In the genomic region with DNA sequence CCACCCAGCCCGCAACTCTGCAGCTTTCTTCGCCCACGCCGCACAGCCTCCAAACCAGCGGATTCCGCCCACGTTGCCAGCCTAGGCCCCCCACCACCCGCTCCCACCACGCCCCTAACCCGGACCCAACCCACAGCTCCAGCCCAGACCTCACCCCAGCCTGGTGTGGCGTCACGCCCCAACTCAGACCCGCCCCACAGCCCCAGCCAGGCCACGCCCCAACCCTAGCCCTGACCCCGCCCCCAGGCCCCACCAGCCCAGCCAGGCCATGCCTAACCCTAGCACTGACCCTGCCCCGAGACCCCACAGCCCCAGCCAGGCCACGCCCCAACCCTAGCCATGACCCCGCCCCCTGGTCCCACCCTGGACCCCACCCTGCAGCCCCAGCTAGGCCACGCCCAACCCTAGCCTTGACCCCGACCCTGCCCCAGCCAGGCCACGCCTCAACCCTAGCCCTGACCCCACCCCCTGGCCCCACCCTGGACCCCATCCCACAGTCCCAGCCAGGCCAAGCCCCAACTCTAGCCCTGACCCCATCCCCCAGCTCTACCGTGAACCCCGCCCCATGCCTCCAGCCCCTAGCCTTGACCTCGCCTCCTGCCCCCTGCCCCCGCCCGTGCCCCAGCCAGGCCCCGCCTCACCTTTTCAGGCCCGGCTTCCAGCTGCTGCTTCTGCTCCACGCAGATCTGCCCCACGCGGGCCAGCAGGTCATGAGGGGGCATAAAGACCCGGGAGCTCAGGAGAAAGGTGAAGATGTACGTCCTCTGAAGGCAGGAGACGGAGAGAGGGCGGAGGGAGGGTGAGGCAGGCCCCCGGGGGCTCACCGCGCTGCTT, we compare ENCODE assay signal across 7 cellular contexts.
DNase-seq lines count a peak whose midpoint lies in the region; ATAC-seq, FAIRE-seq and TF ChIP-seq lines count a peak whose summit lies in the region.

No MANE protein-coding gene starts in this region.

- no peak for TF ChIP-seq RAD21 in K562 (CRISPR knock-in tag; conservative IDR thresholded peaks at IDR 0.05 in 1 of 2, IDR thresholded peaks at IDR 0.05 in 1 of 2)

- TF ChIP-seq CTCF in OCI-LY1 (IDR thresholded peaks at IDR 0.05; ENCODE audit: low read length) (no peak), K562 (IDR thresholded peaks at IDR 0.05 in 2 of 3, conservative IDR thresholded peaks at IDR 0.05 in 1 of 3; ENCODE audit: insufficient read depth in 2 of 3, low read depth in 1 of 3, low read length in 3 of 3) (no peak), kidney (IDR thresholded peaks at IDR 0.05; ENCODE audit: borderline replicate concordance, extremely low read depth, insufficient read depth) (no peak), PC-3 (conservative IDR thresholded peaks at IDR 0.05; ENCODE audit: low read depth, low read length) (no peak)

- H3K4me2 ChIP-seq in OCI-LY1 (ENCODE audit: low read length) (peak overlapping the region; percentile 81), K562 (ENCODE audit: insufficient read depth, low read length) (peak overlapping the region; percentile 91), PC-3 (ENCODE audit: low read length) (no peak overlapping the region)

- intact Hi-C loops in K562 (cut with micrococcal nuclease) (loop anchor here (5.0 kb wide), 1 partner anchor 66 kb away; the partner anchor contains the start of gene CSGALNACT2), kidney (cut with DNase I) (no loop called here), PC-3 (cut with micrococcal nuclease) (no loop called here)

- no peaks in the 10 kb centered on the region for H3K4me1 ChIP-seq in OCI-LY1 (ENCODE audit: insufficient read depth, low read length, severe bottlenecking)
- H3K4me1 ChIP-seq in K562 (replicated peaks in 1 of 2; ENCODE audit: control insufficient read depth in 2 of 2, insufficient read depth in 2 of 2, low read length in 2 of 2): peaks cover 10 to 63% of the 10 kb centered on the region in 2 experiments; a peak in 3 of 5 replicates
- H3K4me1 ChIP-seq in kidney (ENCODE audit: control insufficient read depth in 1 of 2, insufficient read depth in 1 of 2, low read depth in 1 of 2, low read length in 2 of 2): peaks cover 3 to 5% of the 10 kb centered on the region in 2 donors
- no peaks in the 10 kb centered on the region for H3K4me1 ChIP-seq in PC-3 (ENCODE audit: insufficient read depth, low read length)

- POLR2A ChIA-PET in K562 (lab: Yijun Ruan, JAX): interaction anchor here (0.5 to 2.0 kb wide), 14 partner anchors 9 to 1155 kb away, joined by 3 to 10 read pairs (median 4); no protein-coding TSS in a partner anchor
- POLR2A ChIA-PET in PC-3 (lab: Charles Lee; ENCODE audit: unreplicated experiment): no interaction called here

- H3K9me3 Mint-ChIP-seq in stimulated activated memory B cell treated with anti-CD40 and anti-IgM and Interleukin-4, amounts not matched to agents 10 μg/mL and 1 μg/mL and 100 μg/mL, for 72 hours: no peaks in the 10 kb centered on the region

- H3K27me3 Mint-ChIP-seq in stimulated activated memory B cell treated with anti-CD40 and anti-IgM and Interleukin-4, amounts not matched to agents 10 μg/mL and 1 μg/mL and 100 μg/mL, for 72 hours: no peaks in the 10 kb centered on the region

- peak overlapping the region; percentile 84 for H3K4me3 Mint-ChIP-seq in stimulated activated memory B cell treated with anti-CD40 and anti-IgM and Interleukin-4, amounts not matched to agents 10 μg/mL and 1 μg/mL and 100 μg/mL, for 72 hours

- no peak for TF ChIP-seq EP300 in K562 (IDR thresholded peaks at IDR 0.05; ENCODE audit: low read length)

- no peak overlapping the region for H3K27ac Mint-ChIP-seq in stimulated activated memory B cell treated with anti-CD40 and anti-IgM and Interleukin-4, amounts not matched to agents 10 μg/mL and 1 μg/mL and 100 μg/mL, for 72 hours

- H3K27ac ChIP-seq in OCI-LY1 (ENCODE audit: low read depth, low read length, poor library complexity, severe bottlenecking): no peak overlapping the region
- H3K27ac ChIP-seq in K562 (ENCODE audit: extremely low read depth, low read depth, low read length): peak overlapping the region; percentile 71
- H3K27ac ChIP-seq in kidney (ENCODE audit: low read depth in 2 of 2, low read length in 2 of 2): no peak overlapping the region
- no peak overlapping the region for H3K27ac ChIP-seq in PC-3 (ENCODE audit: low read length)

- DNase-seq in K562 (ENCODE audit: extremely low read depth in 1 of 4, low spot score in 3 of 4) (peak; percentile 95 to 97 (median 97)), kidney (peak; percentile 82), PC-3 (no peak)

- H3F3A ChIP-seq in OCI-LY1 (ENCODE audit: insufficient read depth, low read length) (no peaks in the 10 kb centered on the region), PC-3 (ENCODE audit: low read length, unreplicated experiment) (no peaks in the 10 kb centered on the region)

- no peaks in the 10 kb centered on the region for H3K36me3 Mint-ChIP-seq in stimulated activated memory B cell treated with anti-CD40 and anti-IgM and Interleukin-4, amounts not matched to agents 10 μg/mL and 1 μg/mL and 100 μg/mL, for 72 hours

- ATAC-seq in GM19351 (IDR thresholded peaks at IDR 0.05; ENCODE audit: unreplicated experiment) (peak; percentile 45), K562 (peak; percentile 84), PC-3 (no peak), HG03135 (IDR thresholded peaks at IDR 0.05; ENCODE audit: unreplicated experiment) (no peak)
- ATAC-seq in stimulated activated memory B cell treated with anti-CD40 and anti-IgM and Interleukin-4, amounts not matched to agents 10 μg/mL and 1 μg/mL and 100 μg/mL, for 72 hours: peak; percentile 67

- no peaks in the 10 kb centered on the region for H4K20me1 ChIP-seq in OCI-LY1 (ENCODE audit: insufficient read depth, low read length)
- peaks cover 9% of the 10 kb centered on the region; the same call in 1 of the 2 replicates for H4K20me1 ChIP-seq in K562 (replicated peaks; ENCODE audit: control insufficient read depth, insufficient read depth, low read length)
- no peaks in the 10 kb centered on the region for H4K20me1 ChIP-seq in PC-3 (ENCODE audit: low read length)

- BruUV-seq in K562 (replicated peaks; lab: Mats Ljungman, UMichigan): no TSS peak
- BruUV-seq in PC-3 (replicated peaks; lab: Mats Ljungman, UMichigan): no TSS peak

- TF ChIP-seq POLR2A in K562 (conservative IDR thresholded peaks at IDR 0.05): no peak

- peaks cover 9% of the 10 kb centered on the region for H3K4me1 Mint-ChIP-seq in stimulated activated memory B cell treated with anti-CD40 and anti-IgM and Interleukin-4, amounts not matched to agents 10 μg/mL and 1 μg/mL and 100 μg/mL, for 72 hours

- no peaks in the 10 kb centered on the region for H3K9me3 ChIP-seq in OCI-LY1 (ENCODE audit: low read length)
- H3K9me3 ChIP-seq in K562 (replicated peaks; ENCODE audit: control insufficient read depth, insufficient read depth, low read depth, low read length): no peaks in the 10 kb centered on the region
- H3K9me3 ChIP-seq in kidney (ENCODE audit: control insufficient read depth in 1 of 2, low read length in 2 of 2): no peaks in the 10 kb centered on the region
- no peaks in the 10 kb centered on the region for H3K9me3 ChIP-seq in PC-3 (ENCODE audit: low read length)

- CTCF ChIA-PET in K562 (lab: Yijun Ruan, JAX; ENCODE audit: low intra/inter-chr PET ratio) (no interaction called here), PC-3 (lab: Charles Lee) (no interaction called here)

- 4% methylated on average over 12 of the region's 38 CpGs for WGBS in K562 (ENCODE audit: insufficient coverage, low coverage, missing lambda C conversion rate)

- no peaks in the 10 kb centered on the region for H3K9me1 ChIP-seq in K562 (ENCODE audit: control insufficient read depth, insufficient read depth, low read length)

- H3K9me2 ChIP-seq in OCI-LY1 (ENCODE audit: low read depth, low read length) (no peaks in the 10 kb centered on the region), PC-3 (replicated peaks; ENCODE audit: low read length) (no peaks in the 10 kb centered on the region)

- H3K4me3 ChIP-seq in OCI-LY1 (ENCODE audit: low read depth, low read length, poor library complexity, severe bottlenecking) (peak overlapping the region; percentile 64), K562 (peak overlapping the region; percentile 87), kidney (ENCODE audit: low read length in 2 of 2) (no peak overlapping the region), PC-3 (ENCODE audit: low read length) (no peak overlapping the region)

- no peaks in the 10 kb centered on the region for H3K79me2 ChIP-seq in OCI-LY1 (ENCODE audit: insufficient read depth, low read length)
- H3K79me2 ChIP-seq in K562 (ENCODE audit: control insufficient read depth, insufficient read depth, low read length): peaks cover 7% of the 10 kb centered on the region; the same call in 2 of the 3 replicates
- H3K79me2 ChIP-seq in PC-3 (ENCODE audit: low read length): no peaks in the 10 kb centered on the region

- in situ Hi-C loops in K562 (cut with MboI): no loop called here

- no peak overlapping the region; the same call in 1 of the 2 replicates for H3K9ac ChIP-seq in OCI-LY1 (ENCODE audit: low read length)
- H3K9ac ChIP-seq in K562 (ENCODE audit: insufficient read depth in 1 of 2, low read depth in 2 of 2, low read length in 2 of 2): peak overlapping the region; percentile 69 to 94
- H3K9ac ChIP-seq in kidney (ENCODE audit: low read length in 2 of 2): no peak overlapping the region
- H3K9ac ChIP-seq in PC-3 (ENCODE audit: low read length): no peak overlapping the region

- H2AFZ ChIP-seq in OCI-LY1 (ENCODE audit: low read length) (no peak overlapping the region), K562 (ENCODE audit: low read depth, low read length) (peak overlapping the region; percentile 99), PC-3 (ENCODE audit: low read length) (no peak overlapping the region)

- FAIRE-seq in K562 (lab: Jason Lieb, UNC) (peak; percentile 80), kidney (lab: Jason Lieb, UNC) (no peak)

- H3K27me3 ChIP-seq in OCI-LY1 (ENCODE audit: insufficient read depth, low read length) (no peaks in the 10 kb centered on the region; the same call in 1 of the 2 replicates), K562 (ENCODE audit: control insufficient read depth in 2 of 2, insufficient read depth in 2 of 2, low read length in 2 of 2) (no peaks in the 10 kb centered on the region), PC-3 (ENCODE audit: low read length) (no peaks in the 10 kb centered on the region)

- no peaks in the 10 kb centered on the region for H3K36me3 ChIP-seq in OCI-LY1 (ENCODE audit: insufficient read depth, low read length)
- peaks cover 37% of the 10 kb centered on the region; the same call in 2 of the 3 replicates for H3K36me3 ChIP-seq in K562 (ENCODE audit: control insufficient read depth, insufficient read depth, low read length)
- no peaks in the 10 kb centered on the region for H3K36me3 ChIP-seq in kidney (ENCODE audit: control insufficient read depth in 1 of 2, insufficient read depth in 2 of 2, low read length in 2 of 2)
- H3K36me3 ChIP-seq in PC-3 (ENCODE audit: low read depth, low read length): no peaks in the 10 kb centered on the region

TF ChIP-seq in K562, 482 proteins besides CTCF, POLR2A, EP300 and RAD21 (continues in another document):
- TF ChIP-seq GATAD2A (IDR thresholded peaks at IDR 0.05) (0 out of 2 replicates have a peak, but pooled peaks have one; percentile 13), E2F3 (CRISPR knock-in tag; IDR thresholded peaks at IDR 0.05) (no peak)

Comparison
In these comparisons a context has a peak if more than half of its experiments do, and no peak if none do; other contexts are left out.
1. ATAC-seq: peak in GM19351 (single experiment), K562 (single experiment) and stimulated activated memory B cell treated with anti-CD40 and anti-IgM and Interleukin-4, amounts not matched to agents 10 μg/mL and 1 μg/mL and 100 μg/mL, for 72 hours (single experiment); none in PC-3 (single experiment) and HG03135 (single experiment).
2. H3K4me3 ChIP-seq: peak in OCI-LY1 (single experiment) and K562 (single experiment); none in kidney (0 of 2) and PC-3 (single experiment).
3. H3K9ac ChIP-seq: peak in K562 (2 of 2); none in OCI-LY1 (single experiment), kidney (0 of 2) and PC-3 (single experiment).